Comparison of ENCODE assay signal across 9 cellular contexts in genomic region chr3:122092460-122093165, GRCh38. TPM values are rescaled to one million over a fixed set of nuclear protein-coding genes. Genes with fewer than 3 reads are reported as not detected.
DNase-seq lines count a peak whose midpoint lies in the region; TF ChIP-seq lines count a peak whose summit lies in the region.
"Had no signal": no experiment of that assay in that cellular context is flagged by ENCODE, and none has a peak within 500 bp of the region (broad histone marks: within the 10 kb centered on the region; RNA-seq: fewer than 3 reads in every experiment).

No MANE protein-coding gene starts in this region.

- no peaks in the 10 kb centered on the region for H3K27me3 ChIP-seq in Karpas-422 (ENCODE audit: low read length)

- H3K4me3 Mint-ChIP-seq in activated CD4-positive, alpha-beta T cell treated with anti-CD3 and anti-CD28 coated beads, Interleukin-2, amount 10 ng/mL, durations not matched to agents 24 days and 14 days: peak overlapping the region; percentile 27

- no peaks in the 10 kb centered on the region for H3K27me3 Mint-ChIP-seq in activated CD4-positive, alpha-beta T cell treated with anti-CD3 and anti-CD28 coated beads, Interleukin-2, amount 10 ng/mL, durations not matched to agents 24 days and 14 days
- H3K27me3 Mint-ChIP-seq: CD8-positive, alpha-beta memory T cell had no signal

- H3K36me3 ChIP-seq in Karpas-422 (ENCODE audit: insufficient read depth, low read length): no peaks in the 10 kb centered on the region

- peaks cover 63% of the 10 kb centered on the region for H3K4me1 ChIP-seq in Karpas-422 (ENCODE audit: low read length)

- peak overlapping the region; percentile 54 for H3K4me3 ChIP-seq in Karpas-422 (ENCODE audit: low read length)
- no peak overlapping the region for H3K4me3 ChIP-seq in fibroblast of the aortic adventitia (ENCODE audit: low read depth, low read length)

- DNase-seq in NCI-H748 (lab: John Stamatoyannopoulos, UW; ENCODE audit: unreplicated experiment) (peak; percentile 0), NCI-H748 treated with DMSO at 0.1 percent for 48 hours (lab: John Stamatoyannopoulos, UW) (no peak), Karpas-422 (peak; percentile 86), fibroblast of the aortic adventitia (ENCODE audit: low read depth) (peak; percentile 21), DMS114 treated with DMSO at 0.1 percent for 48 hours (lab: John Stamatoyannopoulos, UW; ENCODE audit: unreplicated experiment) (no peak), mesenteric fat pad (ENCODE audit: low spot score) (no peak)
- DNase-seq in activated CD4-positive, alpha-beta T cell treated with anti-CD3 and anti-CD28 coated beads, Interleukin-2, amount 10 ng/mL, durations not matched to agents 24 days and 14 days: peak; percentile 85
- peak; percentile 61 to 65 for DNase-seq in stimulated activated CD4-positive, alpha-beta T cell treated with anti-CD3 and anti-CD28 coated beads, Interleukin-2, amount 100 ng/mL, for 24 hours

- H2AFZ ChIP-seq in Karpas-422 (ENCODE audit: low read length): no peak overlapping the region

- H3K27ac ChIP-seq in Karpas-422 (ENCODE audit: low read length): peak overlapping the region; percentile 79

- H3K4me2 ChIP-seq in Karpas-422 (ENCODE audit: low read depth, low read length, poor library complexity, severe bottlenecking): peak overlapping the region; percentile 77

- peak overlapping the region; percentile 77 for H3K27ac Mint-ChIP-seq in activated CD4-positive, alpha-beta T cell treated with anti-CD3 and anti-CD28 coated beads, Interleukin-2, amount 10 ng/mL, durations not matched to agents 24 days and 14 days

- peak; percentile 47 for TF ChIP-seq CTCF in fibroblast of the aortic adventitia (IDR thresholded peaks at IDR 0.05; ENCODE audit: insufficient read depth, low read length)

- intact Hi-C loops in activated CD4-positive, alpha-beta T cell treated with anti-CD3 and anti-CD28 coated beads, Interleukin-2, amount 10 ng/mL, durations not matched to agents 24 days and 14 days (cut with micrococcal nuclease): loop anchor here (1.0 to 10.0 kb wide), 4 partner anchors 16 to 546 kb away; partner anchors contain the start of gene HCLS1

- H3K79me2 ChIP-seq in Karpas-422 (ENCODE audit: low read length): no peaks in the 10 kb centered on the region

- no peaks in the 10 kb centered on the region for H3K36me3 Mint-ChIP-seq in activated CD4-positive, alpha-beta T cell treated with anti-CD3 and anti-CD28 coated beads, Interleukin-2, amount 10 ng/mL, durations not matched to agents 24 days and 14 days (ENCODE audit: low read depth)
- H3K36me3 Mint-ChIP-seq: CD8-positive, alpha-beta memory T cell had no signal

- no peaks in the 10 kb centered on the region for H3K9me3 ChIP-seq in Karpas-422 (ENCODE audit: low read length)

- peak overlapping the region; percentile 55 for H3K9ac ChIP-seq in Karpas-422 (ENCODE audit: low read length)

- peaks cover 28% of the 10 kb centered on the region for H3K4me1 Mint-ChIP-seq in activated CD4-positive, alpha-beta T cell treated with anti-CD3 and anti-CD28 coated beads, Interleukin-2, amount 10 ng/mL, durations not matched to agents 24 days and 14 days

- H4K20me1 ChIP-seq in Karpas-422 (ENCODE audit: insufficient read depth, low read depth, low read length): no peaks in the 10 kb centered on the region

- no peaks in the 10 kb centered on the region for H3K9me2 ChIP-seq in Karpas-422 (replicated peaks; ENCODE audit: insufficient read depth, low read length)

- no peaks in the 10 kb centered on the region for H3K9me3 Mint-ChIP-seq in activated CD4-positive, alpha-beta T cell treated with anti-CD3 and anti-CD28 coated beads, Interleukin-2, amount 10 ng/mL, durations not matched to agents 24 days and 14 days
- H3K9me3 Mint-ChIP-seq: CD8-positive, alpha-beta memory T cell had no signal

RNA-seq across cellular contexts. Expression of gene CD86, which starts 37.5 kb away (rescaled TPM):
- total RNA-seq in Karpas-422 (2014; rRNA removed; shearing (Covaris generic); ENCODE audit: low replicate concordance): 8.5 and 24.4 TPM in 2 replicates
- total RNA-seq in activated CD4-positive, alpha-beta T cell treated with anti-CD3 and anti-CD28 coated beads, Interleukin-2, amount 10 ng/mL, durations not matched to agents 24 days and 14 days: 1.4 TPM in 2 replicates
- not detected in 2 replicates for total RNA-seq in fibroblast of the aortic adventitia (ENCODE audit: low replicate concordance)
- total RNA-seq in mesenteric fat pad: 15.4 TPM

Comparison
In these comparisons a context has a peak if more than half of its experiments do, and no peak if none do; other contexts are left out.
1. DNase-seq: peak in NCI-H748 (single experiment), Karpas-422 (single experiment), activated CD4-positive, alpha-beta T cell treated with anti-CD3 and anti-CD28 coated beads, Interleukin-2, amount 10 ng/mL, durations not matched to agents 24 days and 14 days (single experiment), fibroblast of the aortic adventitia (single experiment) and stimulated activated CD4-positive, alpha-beta T cell treated with anti-CD3 and anti-CD28 coated beads, Interleukin-2, amount 100 ng/mL, for 24 hours (2 of 2); none in NCI-H748 treated with DMSO at 0.1 percent for 48 hours (single experiment), DMS114 treated with DMSO at 0.1 percent for 48 hours (single experiment) and mesenteric fat pad (single experiment).